ENCODE assay signal across 1 cellular context in genomic region chr16:85851034-85851780, GRCh38.
TF ChIP-seq lines count a peak whose summit lies in the region.

No MANE protein-coding gene starts in this region.

TF ChIP-seq in H1, 55 proteins besides CTCF, POLR2A, EP300 and RAD21 (continued from another document):
- no peak for TF ChIP-seq YY1 (IDR thresholded peaks at IDR 0.05; ENCODE audit: low read depth, low read length)
- TF ChIP-seq SUZ12 (IDR thresholded peaks at IDR 0.05; ENCODE audit: low read length): no peak
- TF ChIP-seq MAFK (IDR thresholded peaks at IDR 0.05; ENCODE audit: low read depth, low read length): no peak
- no peak for TF ChIP-seq POLR2AphosphoS5 (IDR thresholded peaks at IDR 0.05; ENCODE audit: low read depth, low read length)
- TF ChIP-seq SIN3A (conservative IDR thresholded peaks at IDR 0.05 in 1 of 2, IDR thresholded peaks at IDR 0.05 in 1 of 2; ENCODE audit: low read depth in 1 of 2, low read length in 2 of 2): no peak
- no peak for TF ChIP-seq GTF2F1 (IDR thresholded peaks at IDR 0.05; ENCODE audit: borderline replicate concordance, low read depth, low read length)
- TF ChIP-seq CREB1 (IDR thresholded peaks at IDR 0.05): no peak
- TF ChIP-seq TCF12 (IDR thresholded peaks at IDR 0.05; ENCODE audit: low read depth, low read length): no peak
